In the genomic region with DNA sequence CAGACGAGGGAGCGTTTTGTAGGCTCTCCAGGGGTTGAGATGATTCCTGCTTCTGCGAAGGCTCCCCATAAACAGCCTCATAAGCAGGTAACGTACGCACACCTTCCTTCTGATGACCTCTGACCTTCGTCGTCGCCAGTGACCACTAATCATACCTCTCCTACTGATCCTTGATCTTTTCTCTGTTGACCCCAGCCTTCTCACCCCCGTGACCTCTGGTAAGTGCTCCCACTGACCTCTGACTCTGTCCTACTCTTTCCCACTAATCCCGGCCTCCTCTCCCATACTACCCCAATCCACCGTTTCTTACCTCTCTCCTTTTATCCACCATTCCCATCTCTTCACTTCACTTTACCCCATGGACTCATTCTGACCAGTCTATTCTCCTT, we compare ENCODE assay signal across 9 cellular contexts. TPM values are rescaled to one million over a fixed set of nuclear protein-coding genes. Genes with fewer than 3 reads are reported as not detected.
DNase-seq lines count a peak whose midpoint lies in the region; ATAC-seq lines count a peak whose summit lies in the region.
"Had no signal": no experiment of that assay in that cellular context is flagged by ENCODE, and none has a peak within 500 bp of the region (broad histone marks: within the 10 kb centered on the region; RNA-seq: fewer than 3 reads in every experiment).

No MANE protein-coding gene starts in this region.

- peak overlapping the region; percentile 57 for H3K27ac Mint-ChIP-seq in activated T-cell treated with anti-CD3 and anti-CD28 coated beads, Interleukin-2, amount 50 U/mL, for 24 hours
- peak overlapping the region; percentile 85 for H3K27ac Mint-ChIP-seq in activated T-helper 17 cell treated with anti-CD3 and anti-CD28 coated beads, Interleukin-2, amount 50 U/mL, for 72 hours
- H3K27ac Mint-ChIP-seq in immature natural killer cell, result peak overlapping the region; percentile 43 to 84 (median 77)

- peaks cover 50% of the 10 kb centered on the region for H3K4me1 Mint-ChIP-seq in activated T-cell treated with anti-CD3 and anti-CD28 coated beads, Interleukin-2, amount 50 U/mL, for 24 hours (ENCODE audit: low read depth)
- H3K4me1 Mint-ChIP-seq in activated T-helper 17 cell treated with anti-CD3 and anti-CD28 coated beads, Interleukin-2, amount 50 U/mL, for 72 hours, result peaks cover 37% of the 10 kb centered on the region
- H3K4me1 Mint-ChIP-seq in immature natural killer cell, result peaks cover 30 to 43% of the 10 kb centered on the region in 2 donors

- no peak for DNase-seq in activated T-cell treated with anti-CD3 and anti-CD28 coated beads, Interleukin-2, amount 50 U/mL, for 24 hours
- no peak for DNase-seq in activated T-cell treated with anti-CD3 and anti-CD28 coated beads, Interleukin-2, amount 50 U/mL, for 48 hours
- DNase-seq in immature natural killer cell, result no peak
- DNase-seq in A172 (ENCODE audit: low spot score), result no peak
- no peak for DNase-seq in NCI-H1092 treated with DMSO at 0.1 percent for 48 hours (lab: John Stamatoyannopoulos, UW)

- ATAC-seq in activated T-helper 17 cell treated with anti-CD3 and anti-CD28 coated beads, Interleukin-2, amount 50 U/mL, for 72 hours (replicated peaks), result no peak
- ATAC-seq in GM19397 (IDR thresholded peaks at IDR 0.05; ENCODE audit: unreplicated experiment), result no peak

- H3K36me3 Mint-ChIP-seq in activated T-cell treated with anti-CD3 and anti-CD28 coated beads, Interleukin-2, amount 50 U/mL, for 24 hours (ENCODE audit: low read depth), result peaks cover 2% of the 10 kb centered on the region
- no peaks in the 10 kb centered on the region for H3K36me3 Mint-ChIP-seq in activated T-helper 17 cell treated with anti-CD3 and anti-CD28 coated beads, Interleukin-2, amount 50 U/mL, for 72 hours (ENCODE audit: low read depth)
- H3K36me3 Mint-ChIP-seq in immature natural killer cell, result no peaks in the 10 kb centered on the region

- H3K9me3 Mint-ChIP-seq in activated T-cell treated with anti-CD3 and anti-CD28 coated beads, Interleukin-2, amount 50 U/mL, for 24 hours, result no peaks in the 10 kb centered on the region
- H3K9me3 Mint-ChIP-seq in activated T-helper 17 cell treated with anti-CD3 and anti-CD28 coated beads, Interleukin-2, amount 50 U/mL, for 72 hours, result no peaks in the 10 kb centered on the region
- H3K9me3 Mint-ChIP-seq in immature natural killer cell, result no peaks in the 10 kb centered on the region

- peaks cover 8% of the 10 kb centered on the region for H3K27me3 Mint-ChIP-seq in activated T-cell treated with anti-CD3 and anti-CD28 coated beads, Interleukin-2, amount 50 U/mL, for 24 hours
- peaks cover 4% of the 10 kb centered on the region for H3K27me3 Mint-ChIP-seq in activated T-helper 17 cell treated with anti-CD3 and anti-CD28 coated beads, Interleukin-2, amount 50 U/mL, for 72 hours
- peaks cover 8 to 14% (median 13%) of the 10 kb centered on the region in 3 donors for H3K27me3 Mint-ChIP-seq in immature natural killer cell (ENCODE audit: low read depth in 3 of 3)

- H3K27ac ChIP-seq in temporal lobe (ENCODE audit: low read depth, low read length), result peak overlapping the region; percentile 30

- H3K4me3 Mint-ChIP-seq in activated T-cell treated with anti-CD3 and anti-CD28 coated beads, Interleukin-2, amount 50 U/mL, for 24 hours, result peak overlapping the region; percentile 89
- peak overlapping the region; percentile 90 for H3K4me3 Mint-ChIP-seq in activated T-helper 17 cell treated with anti-CD3 and anti-CD28 coated beads, Interleukin-2, amount 50 U/mL, for 72 hours
- peak overlapping the region; percentile 84 to 90 (median 87) for H3K4me3 Mint-ChIP-seq in immature natural killer cell

RNA-seq across cellular contexts. Expression of a gene that starts 0.4 kb away (rescaled TPM):
- total RNA-seq in activated T-helper 17 cell treated with anti-CD3 and anti-CD28 coated beads, Interleukin-2, amount 50 U/mL, for 72 hours, result not detected
- polyA plus RNA-seq in immature natural killer cell, result not detected
- 0.25 TPM for total RNA-seq in temporal lobe
- total RNA-seq in A172 (2014; rRNA removed; shearing (Covaris generic)), result not detected in 2 replicates
- total RNA-seq: aorta had no signal
- polyA plus RNA-seq: aorta had no signal

RNA-seq across cellular contexts. Expression of a gene that starts 0.6 kb away (rescaled TPM):
- 10 to 100 TPM; 12.5 to 12.9 TPM for total RNA-seq in activated T-helper 17 cell treated with anti-CD3 and anti-CD28 coated beads, Interleukin-2, amount 50 U/mL, for 72 hours
- polyA plus RNA-seq in immature natural killer cell, result 1 to 10 TPM in 2 of 3 donors, under 1 TPM in 1; 0.25 to 2.6 (median 1.6) TPM
- 28.8 TPM for total RNA-seq in temporal lobe
- total RNA-seq in A172 (2014; rRNA removed; shearing (Covaris generic)), result 11.1 and 11.6 TPM in 2 replicates
